ENCODE assay signal across 1 cellular context in the genomic region with DNA sequence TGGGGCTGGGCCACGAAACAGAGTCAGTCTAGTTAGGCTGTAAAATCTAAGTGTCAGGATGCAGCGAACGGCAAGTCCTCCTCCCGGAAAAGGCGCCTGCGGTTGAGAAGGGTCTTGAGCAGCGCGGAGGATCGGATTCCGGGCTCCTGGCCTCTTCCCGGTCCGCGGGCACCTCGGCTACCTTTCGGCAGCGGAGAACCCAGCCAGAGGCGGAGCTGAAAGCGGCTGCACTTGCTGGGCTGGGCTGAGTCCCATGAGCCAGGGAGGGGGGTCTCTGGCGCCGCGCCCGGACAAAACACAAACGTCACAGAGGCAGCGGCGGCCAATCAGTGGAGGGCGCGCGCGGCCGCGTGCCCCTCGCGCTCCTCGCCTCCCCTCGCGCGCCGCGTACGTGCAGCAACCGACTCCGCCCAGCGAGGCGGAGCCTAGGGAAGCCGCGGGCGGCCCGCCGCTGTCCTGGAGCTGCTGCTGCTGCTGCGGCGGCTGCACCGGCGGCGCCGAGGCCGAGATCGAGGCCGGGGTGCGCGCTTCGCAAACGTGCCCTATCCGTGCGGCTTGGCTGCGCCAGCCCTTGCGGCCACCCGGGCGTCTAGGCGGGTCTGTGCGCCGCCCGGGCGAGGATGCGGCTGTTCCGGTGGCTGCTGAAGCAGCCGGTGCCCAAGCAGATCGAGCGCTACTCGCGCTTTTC.
TF ChIP-seq lines count a peak whose summit lies in the region.

Gene PDK3 (plus strand): TSS at position 451 of the 688 bp plus-strand sequence. CDS start 170 bp downstream, at position 621.

TF ChIP-seq in K562, 482 proteins besides CTCF, POLR2A, EP300 and RAD21 (continued from another document and continues in another):
- TF ChIP-seq, protein P1, sequence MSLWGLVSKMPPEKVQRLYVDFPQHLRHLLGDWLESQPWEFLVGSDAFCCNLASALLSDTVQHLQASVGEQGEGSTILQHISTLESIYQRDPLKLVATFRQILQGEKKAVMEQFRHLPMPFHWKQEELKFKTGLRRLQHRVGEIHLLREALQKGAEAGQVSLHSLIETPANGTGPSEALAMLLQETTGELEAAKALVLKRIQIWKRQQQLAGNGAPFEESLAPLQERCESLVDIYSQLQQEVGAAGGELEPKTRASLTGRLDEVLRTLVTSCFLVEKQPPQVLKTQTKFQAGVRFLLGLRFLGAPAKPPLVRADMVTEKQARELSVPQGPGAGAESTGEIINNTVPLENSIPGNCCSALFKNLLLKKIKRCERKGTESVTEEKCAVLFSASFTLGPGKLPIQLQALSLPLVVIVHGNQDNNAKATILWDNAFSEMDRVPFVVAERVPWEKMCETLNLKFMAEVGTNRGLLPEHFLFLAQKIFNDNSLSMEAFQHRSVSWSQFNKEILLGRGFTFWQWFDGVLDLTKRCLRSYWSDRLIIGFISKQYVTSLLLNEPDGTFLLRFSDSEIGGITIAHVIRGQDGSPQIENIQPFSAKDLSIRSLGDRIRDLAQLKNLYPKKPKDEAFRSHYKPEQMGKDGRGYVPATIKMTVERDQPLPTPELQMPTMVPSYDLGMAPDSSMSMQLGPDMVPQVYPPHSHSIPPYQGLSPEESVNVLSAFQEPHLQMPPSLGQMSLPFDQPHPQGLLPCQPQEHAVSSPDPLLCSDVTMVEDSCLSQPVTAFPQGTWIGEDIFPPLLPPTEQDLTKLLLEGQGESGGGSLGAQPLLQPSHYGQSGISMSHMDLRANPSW (CRISPR knock-in tag; IDR thresholded peaks at IDR 0.05): no peak
- TF ChIP-seq, protein P2, sequence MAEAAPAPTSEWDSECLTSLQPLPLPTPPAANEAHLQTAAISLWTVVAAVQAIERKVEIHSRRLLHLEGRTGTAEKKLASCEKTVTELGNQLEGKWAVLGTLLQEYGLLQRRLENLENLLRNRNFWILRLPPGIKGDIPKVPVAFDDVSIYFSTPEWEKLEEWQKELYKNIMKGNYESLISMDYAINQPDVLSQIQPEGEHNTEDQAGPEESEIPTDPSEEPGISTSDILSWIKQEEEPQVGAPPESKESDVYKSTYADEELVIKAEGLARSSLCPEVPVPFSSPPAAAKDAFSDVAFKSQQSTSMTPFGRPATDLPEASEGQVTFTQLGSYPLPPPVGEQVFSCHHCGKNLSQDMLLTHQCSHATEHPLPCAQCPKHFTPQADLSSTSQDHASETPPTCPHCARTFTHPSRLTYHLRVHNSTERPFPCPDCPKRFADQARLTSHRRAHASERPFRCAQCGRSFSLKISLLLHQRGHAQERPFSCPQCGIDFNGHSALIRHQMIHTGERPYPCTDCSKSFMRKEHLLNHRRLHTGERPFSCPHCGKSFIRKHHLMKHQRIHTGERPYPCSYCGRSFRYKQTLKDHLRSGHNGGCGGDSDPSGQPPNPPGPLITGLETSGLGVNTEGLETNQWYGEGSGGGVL (CRISPR knock-in tag; IDR thresholded peaks at IDR 0.05): no peak
- TF ChIP-seq ZFP1 (CRISPR knock-in tag; IDR thresholded peaks at IDR 0.05) (no peak), ZNF143 (CRISPR knock-in tag; IDR thresholded peaks at IDR 0.05) (no peak), GABPA (tag; conservative IDR thresholded peaks at IDR 0.05; ENCODE audit: low read depth) (no peak), TCF7L2 (IDR thresholded peaks at IDR 0.05; ENCODE audit: low read depth, low read length) (no peak), ESRRA (IDR thresholded peaks at IDR 0.05; ENCODE audit: borderline replicate concordance, low read depth) (no peak), ZNF253 (CRISPR knock-in tag; conservative IDR thresholded peaks at IDR 0.05) (no peak), SMARCA4 (IDR thresholded peaks at IDR 0.05) (no peak), MXI1 (IDR thresholded peaks at IDR 0.05; ENCODE audit: low read depth, low read length) (no peak), PRPF4 (IDR thresholded peaks at IDR 0.05; ENCODE audit: insufficient read depth, low read depth, low read length, poor library complexity, severe bottlenecking) (no peak), POLR2G (IDR thresholded peaks at IDR 0.05; ENCODE audit: low read depth, low read length) (0 out of 2 replicates have a peak, but pooled peaks have one; percentile 21), MIER1 (IDR thresholded peaks at IDR 0.05; ENCODE audit: low read depth) (no peak), ZNF121 (CRISPR knock-in tag; conservative IDR thresholded peaks at IDR 0.05) (no peak), GABPB2 (CRISPR knock-in tag; conservative IDR thresholded peaks at IDR 0.05) (no peak), ZC3H4 (CRISPR knock-in tag; IDR thresholded peaks at IDR 0.05; ENCODE audit: borderline replicate concordance) (no peak), ATF7 (IDR thresholded peaks at IDR 0.05) (peak; percentile 37; the same call in 1 of the 2 replicates), ARHGAP35 (IDR thresholded peaks at IDR 0.05; ENCODE audit: partially characterized antibody) (no peak), RUNX1 (IDR thresholded peaks at IDR 0.05; ENCODE audit: low read depth) (no peak), CAMTA2 (CRISPR knock-in tag; conservative IDR thresholded peaks at IDR 0.05) (no peak), PBX2 (CRISPR knock-in tag; IDR thresholded peaks at IDR 0.05; ENCODE audit: low read depth) (no peak), PBX2 (tag; conservative IDR thresholded peaks at IDR 0.05; ENCODE audit: low read depth) (no peak), ERF (CRISPR knock-in tag; IDR thresholded peaks at IDR 0.05) (no peak), ZNF316 (IDR thresholded peaks at IDR 0.05) (no peak), CXXC5 (CRISPR knock-in tag; IDR thresholded peaks at IDR 0.05) (peak; percentile 78), HNRNPK (IDR thresholded peaks at IDR 0.05; ENCODE audit: low read depth, low read length, poor library complexity, severe bottlenecking) (no peak), ZNF561 (CRISPR knock-in tag; conservative IDR thresholded peaks at IDR 0.05) (no peak), GATAD2B (IDR thresholded peaks at IDR 0.05; ENCODE audit: borderline replicate concordance) (no peak), ZNF507 (tag; conservative IDR thresholded peaks at IDR 0.05) (no peak)
- TF ChIP-seq, protein P3, sequence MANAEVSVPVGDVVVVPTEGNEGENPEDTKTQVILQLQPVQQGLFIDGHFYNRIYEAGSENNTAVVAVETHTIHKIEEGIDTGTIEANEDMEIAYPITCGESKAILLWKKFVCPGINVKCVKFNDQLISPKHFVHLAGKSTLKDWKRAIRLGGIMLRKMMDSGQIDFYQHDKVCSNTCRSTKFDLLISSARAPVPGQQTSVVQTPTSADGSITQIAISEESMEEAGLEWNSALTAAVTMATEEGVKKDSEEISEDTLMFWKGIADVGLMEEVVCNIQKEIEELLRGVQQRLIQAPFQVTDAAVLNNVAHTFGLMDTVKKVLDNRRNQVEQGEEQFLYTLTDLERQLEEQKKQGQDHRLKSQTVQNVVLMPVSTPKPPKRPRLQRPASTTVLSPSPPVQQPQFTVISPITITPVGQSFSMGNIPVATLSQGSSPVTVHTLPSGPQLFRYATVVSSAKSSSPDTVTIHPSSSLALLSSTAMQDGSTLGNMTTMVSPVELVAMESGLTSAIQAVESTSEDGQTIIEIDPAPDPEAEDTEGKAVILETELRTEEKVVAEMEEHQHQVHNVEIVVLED (CRISPR knock-in tag; IDR thresholded peaks at IDR 0.05): peak; percentile 88
- TF ChIP-seq, protein P4, sequence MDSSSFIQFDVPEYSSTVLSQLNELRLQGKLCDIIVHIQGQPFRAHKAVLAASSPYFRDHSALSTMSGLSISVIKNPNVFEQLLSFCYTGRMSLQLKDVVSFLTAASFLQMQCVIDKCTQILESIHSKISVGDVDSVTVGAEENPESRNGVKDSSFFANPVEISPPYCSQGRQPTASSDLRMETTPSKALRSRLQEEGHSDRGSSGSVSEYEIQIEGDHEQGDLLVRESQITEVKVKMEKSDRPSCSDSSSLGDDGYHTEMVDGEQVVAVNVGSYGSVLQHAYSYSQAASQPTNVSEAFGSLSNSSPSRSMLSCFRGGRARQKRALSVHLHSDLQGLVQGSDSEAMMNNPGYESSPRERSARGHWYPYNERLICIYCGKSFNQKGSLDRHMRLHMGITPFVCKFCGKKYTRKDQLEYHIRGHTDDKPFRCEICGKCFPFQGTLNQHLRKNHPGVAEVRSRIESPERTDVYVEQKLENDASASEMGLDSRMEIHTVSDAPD (CRISPR knock-in tag; IDR thresholded peaks at IDR 0.05): no peak
- TF ChIP-seq, protein P5, sequence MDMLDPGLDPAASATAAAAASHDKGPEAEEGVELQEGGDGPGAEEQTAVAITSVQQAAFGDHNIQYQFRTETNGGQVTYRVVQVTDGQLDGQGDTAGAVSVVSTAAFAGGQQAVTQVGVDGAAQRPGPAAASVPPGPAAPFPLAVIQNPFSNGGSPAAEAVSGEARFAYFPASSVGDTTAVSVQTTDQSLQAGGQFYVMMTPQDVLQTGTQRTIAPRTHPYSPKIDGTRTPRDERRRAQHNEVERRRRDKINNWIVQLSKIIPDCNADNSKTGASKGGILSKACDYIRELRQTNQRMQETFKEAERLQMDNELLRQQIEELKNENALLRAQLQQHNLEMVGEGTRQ (CRISPR knock-in tag; IDR thresholded peaks at IDR 0.05): peak; percentile 36; the same call in 1 of the 2 replicates
- TF ChIP-seq, protein P6, sequence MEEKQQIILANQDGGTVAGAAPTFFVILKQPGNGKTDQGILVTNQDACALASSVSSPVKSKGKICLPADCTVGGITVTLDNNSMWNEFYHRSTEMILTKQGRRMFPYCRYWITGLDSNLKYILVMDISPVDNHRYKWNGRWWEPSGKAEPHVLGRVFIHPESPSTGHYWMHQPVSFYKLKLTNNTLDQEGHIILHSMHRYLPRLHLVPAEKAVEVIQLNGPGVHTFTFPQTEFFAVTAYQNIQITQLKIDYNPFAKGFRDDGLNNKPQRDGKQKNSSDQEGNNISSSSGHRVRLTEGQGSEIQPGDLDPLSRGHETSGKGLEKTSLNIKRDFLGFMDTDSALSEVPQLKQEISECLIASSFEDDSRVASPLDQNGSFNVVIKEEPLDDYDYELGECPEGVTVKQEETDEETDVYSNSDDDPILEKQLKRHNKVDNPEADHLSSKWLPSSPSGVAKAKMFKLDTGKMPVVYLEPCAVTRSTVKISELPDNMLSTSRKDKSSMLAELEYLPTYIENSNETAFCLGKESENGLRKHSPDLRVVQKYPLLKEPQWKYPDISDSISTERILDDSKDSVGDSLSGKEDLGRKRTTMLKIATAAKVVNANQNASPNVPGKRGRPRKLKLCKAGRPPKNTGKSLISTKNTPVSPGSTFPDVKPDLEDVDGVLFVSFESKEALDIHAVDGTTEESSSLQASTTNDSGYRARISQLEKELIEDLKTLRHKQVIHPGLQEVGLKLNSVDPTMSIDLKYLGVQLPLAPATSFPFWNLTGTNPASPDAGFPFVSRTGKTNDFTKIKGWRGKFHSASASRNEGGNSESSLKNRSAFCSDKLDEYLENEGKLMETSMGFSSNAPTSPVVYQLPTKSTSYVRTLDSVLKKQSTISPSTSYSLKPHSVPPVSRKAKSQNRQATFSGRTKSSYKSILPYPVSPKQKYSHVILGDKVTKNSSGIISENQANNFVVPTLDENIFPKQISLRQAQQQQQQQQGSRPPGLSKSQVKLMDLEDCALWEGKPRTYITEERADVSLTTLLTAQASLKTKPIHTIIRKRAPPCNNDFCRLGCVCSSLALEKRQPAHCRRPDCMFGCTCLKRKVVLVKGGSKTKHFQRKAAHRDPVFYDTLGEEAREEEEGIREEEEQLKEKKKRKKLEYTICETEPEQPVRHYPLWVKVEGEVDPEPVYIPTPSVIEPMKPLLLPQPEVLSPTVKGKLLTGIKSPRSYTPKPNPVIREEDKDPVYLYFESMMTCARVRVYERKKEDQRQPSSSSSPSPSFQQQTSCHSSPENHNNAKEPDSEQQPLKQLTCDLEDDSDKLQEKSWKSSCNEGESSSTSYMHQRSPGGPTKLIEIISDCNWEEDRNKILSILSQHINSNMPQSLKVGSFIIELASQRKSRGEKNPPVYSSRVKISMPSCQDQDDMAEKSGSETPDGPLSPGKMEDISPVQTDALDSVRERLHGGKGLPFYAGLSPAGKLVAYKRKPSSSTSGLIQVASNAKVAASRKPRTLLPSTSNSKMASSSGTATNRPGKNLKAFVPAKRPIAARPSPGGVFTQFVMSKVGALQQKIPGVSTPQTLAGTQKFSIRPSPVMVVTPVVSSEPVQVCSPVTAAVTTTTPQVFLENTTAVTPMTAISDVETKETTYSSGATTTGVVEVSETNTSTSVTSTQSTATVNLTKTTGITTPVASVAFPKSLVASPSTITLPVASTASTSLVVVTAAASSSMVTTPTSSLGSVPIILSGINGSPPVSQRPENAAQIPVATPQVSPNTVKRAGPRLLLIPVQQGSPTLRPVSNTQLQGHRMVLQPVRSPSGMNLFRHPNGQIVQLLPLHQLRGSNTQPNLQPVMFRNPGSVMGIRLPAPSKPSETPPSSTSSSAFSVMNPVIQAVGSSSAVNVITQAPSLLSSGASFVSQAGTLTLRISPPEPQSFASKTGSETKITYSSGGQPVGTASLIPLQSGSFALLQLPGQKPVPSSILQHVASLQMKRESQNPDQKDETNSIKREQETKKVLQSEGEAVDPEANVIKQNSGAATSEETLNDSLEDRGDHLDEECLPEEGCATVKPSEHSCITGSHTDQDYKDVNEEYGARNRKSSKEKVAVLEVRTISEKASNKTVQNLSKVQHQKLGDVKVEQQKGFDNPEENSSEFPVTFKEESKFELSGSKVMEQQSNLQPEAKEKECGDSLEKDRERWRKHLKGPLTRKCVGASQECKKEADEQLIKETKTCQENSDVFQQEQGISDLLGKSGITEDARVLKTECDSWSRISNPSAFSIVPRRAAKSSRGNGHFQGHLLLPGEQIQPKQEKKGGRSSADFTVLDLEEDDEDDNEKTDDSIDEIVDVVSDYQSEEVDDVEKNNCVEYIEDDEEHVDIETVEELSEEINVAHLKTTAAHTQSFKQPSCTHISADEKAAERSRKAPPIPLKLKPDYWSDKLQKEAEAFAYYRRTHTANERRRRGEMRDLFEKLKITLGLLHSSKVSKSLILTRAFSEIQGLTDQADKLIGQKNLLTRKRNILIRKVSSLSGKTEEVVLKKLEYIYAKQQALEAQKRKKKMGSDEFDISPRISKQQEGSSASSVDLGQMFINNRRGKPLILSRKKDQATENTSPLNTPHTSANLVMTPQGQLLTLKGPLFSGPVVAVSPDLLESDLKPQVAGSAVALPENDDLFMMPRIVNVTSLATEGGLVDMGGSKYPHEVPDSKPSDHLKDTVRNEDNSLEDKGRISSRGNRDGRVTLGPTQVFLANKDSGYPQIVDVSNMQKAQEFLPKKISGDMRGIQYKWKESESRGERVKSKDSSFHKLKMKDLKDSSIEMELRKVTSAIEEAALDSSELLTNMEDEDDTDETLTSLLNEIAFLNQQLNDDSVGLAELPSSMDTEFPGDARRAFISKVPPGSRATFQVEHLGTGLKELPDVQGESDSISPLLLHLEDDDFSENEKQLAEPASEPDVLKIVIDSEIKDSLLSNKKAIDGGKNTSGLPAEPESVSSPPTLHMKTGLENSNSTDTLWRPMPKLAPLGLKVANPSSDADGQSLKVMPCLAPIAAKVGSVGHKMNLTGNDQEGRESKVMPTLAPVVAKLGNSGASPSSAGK (IDR thresholded peaks at IDR 0.05): peak; percentile 77
